Comparison of ENCODE assay signal across 1 cellular context in the genomic region with DNA sequence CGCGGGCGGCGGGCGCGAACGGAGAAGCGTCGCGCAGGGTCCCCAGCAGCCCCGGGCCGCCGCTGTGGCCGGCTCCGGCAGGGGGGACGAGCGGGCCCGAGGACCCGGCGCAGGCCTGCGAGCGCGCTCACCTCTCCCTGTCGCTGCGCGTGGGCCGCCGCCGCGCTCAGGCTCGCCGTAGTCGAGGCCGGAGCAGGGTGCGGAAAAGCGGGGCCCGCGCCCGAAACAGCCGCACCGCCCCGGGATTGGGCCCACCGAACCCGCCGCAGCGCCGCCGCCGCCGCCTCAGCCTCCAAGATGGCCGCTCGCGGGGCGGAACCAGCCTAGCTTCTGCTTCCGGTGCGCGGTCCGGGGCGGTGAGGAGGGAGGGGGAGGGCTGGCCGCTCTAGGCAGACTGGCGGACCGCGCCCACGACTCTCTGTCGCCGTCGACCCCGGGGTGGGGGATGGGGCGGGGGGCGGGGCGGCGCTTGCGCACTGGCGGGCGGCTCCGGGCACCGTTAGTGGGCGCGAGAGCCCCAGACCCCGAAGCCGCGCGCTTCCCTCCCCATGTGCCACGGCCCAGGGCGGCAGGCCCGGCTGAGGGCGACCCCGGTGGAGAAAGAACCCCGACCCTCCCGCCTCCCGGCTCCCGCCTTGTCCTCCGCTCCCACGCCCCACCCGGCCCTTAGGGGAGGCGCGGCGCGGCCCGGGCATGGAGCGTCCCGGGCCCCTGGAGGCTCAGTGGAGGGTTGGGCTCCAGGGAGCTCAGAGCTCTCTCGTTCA.
TF ChIP-seq lines count a peak whose summit lies in the region.

Gene UBE2J2, minus strand, starts transcription at position 320 of the 764 bp plus-strand sequence. CDS start 5,862 bp downstream, outside the sequence.

TF ChIP-seq in K562, 482 proteins besides CTCF, POLR2A, EP300 and RAD21 (continued from another document and continues in another):
- TF ChIP-seq, protein P1, sequence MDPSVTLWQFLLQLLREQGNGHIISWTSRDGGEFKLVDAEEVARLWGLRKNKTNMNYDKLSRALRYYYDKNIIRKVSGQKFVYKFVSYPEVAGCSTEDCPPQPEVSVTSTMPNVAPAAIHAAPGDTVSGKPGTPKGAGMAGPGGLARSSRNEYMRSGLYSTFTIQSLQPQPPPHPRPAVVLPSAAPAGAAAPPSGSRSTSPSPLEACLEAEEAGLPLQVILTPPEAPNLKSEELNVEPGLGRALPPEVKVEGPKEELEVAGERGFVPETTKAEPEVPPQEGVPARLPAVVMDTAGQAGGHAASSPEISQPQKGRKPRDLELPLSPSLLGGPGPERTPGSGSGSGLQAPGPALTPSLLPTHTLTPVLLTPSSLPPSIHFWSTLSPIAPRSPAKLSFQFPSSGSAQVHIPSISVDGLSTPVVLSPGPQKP (CRISPR knock-in tag; IDR thresholded peaks at IDR 0.05), result no peak
- TF ChIP-seq SMARCA4 (IDR thresholded peaks at IDR 0.05) (no peak), ESRRA (IDR thresholded peaks at IDR 0.05; ENCODE audit: borderline replicate concordance, low read depth) (peak; percentile 8; the same call in 1 of the 2 replicates), ZNF77 (CRISPR knock-in tag; IDR thresholded peaks at IDR 0.05) (no peak), UBTF (IDR thresholded peaks at IDR 0.05; ENCODE audit: borderline replicate concordance in 1 of 2, low read depth in 2 of 2, low read length in 2 of 2) (no peak; a peak in 1 of 4 replicates), ZNF561 (CRISPR knock-in tag; conservative IDR thresholded peaks at IDR 0.05) (no peak), CEBPB (tag; IDR thresholded peaks at IDR 0.05) (no peak), PHF8 (IDR thresholded peaks at IDR 0.05; ENCODE audit: borderline replicate concordance, low read length) (peak; percentile 97; the same call in 1 of the 2 replicates), SAFB (IDR thresholded peaks at IDR 0.05; ENCODE audit: borderline replicate concordance, low read depth, low read length) (0 out of 2 replicates have a peak, but pooled peaks have one; percentile 45), ZNF316 (IDR thresholded peaks at IDR 0.05) (no peak), ZMIZ1 (IDR thresholded peaks at IDR 0.05; ENCODE audit: low read depth in 2 of 2, low read length in 2 of 2) (no peak), ZBTB34 (CRISPR knock-in tag; IDR thresholded peaks at IDR 0.05) (no peak), HNRNPK (IDR thresholded peaks at IDR 0.05; ENCODE audit: low read depth, low read length, poor library complexity, severe bottlenecking) (no peak), ZNF232 (CRISPR knock-in tag; IDR thresholded peaks at IDR 0.05) (no peak), RBM25 (IDR thresholded peaks at IDR 0.05; ENCODE audit: low read depth, low read length, severe bottlenecking) (no peak), CUX1 (CRISPR knock-in tag; IDR thresholded peaks at IDR 0.05) (no peak), ZNF699 (CRISPR knock-in tag; IDR thresholded peaks at IDR 0.05; ENCODE audit: insufficient replicate concordance) (no peak), HMG20A (CRISPR knock-in tag; conservative IDR thresholded peaks at IDR 0.05) (no peak), MCM7 (IDR thresholded peaks at IDR 0.05) (no peak), ZNF785 (CRISPR knock-in tag; IDR thresholded peaks at IDR 0.05) (no peak), NFYB (IDR thresholded peaks at IDR 0.05; ENCODE audit: extremely low read depth, insufficient read length) (no peak), COPS2 (conservative IDR thresholded peaks at IDR 0.05) (no peak), RB1 (IDR thresholded peaks at IDR 0.05; ENCODE audit: low read depth) (peak; percentile 75), RBM22 (IDR thresholded peaks at IDR 0.05; ENCODE audit: low read depth, low read length, poor library complexity, severe bottlenecking) (no peak), ZFP1 (CRISPR knock-in tag; IDR thresholded peaks at IDR 0.05) (no peak), ZNF124 (CRISPR knock-in tag; IDR thresholded peaks at IDR 0.05) (no peak), ZNF696 (CRISPR knock-in tag; conservative IDR thresholded peaks at IDR 0.05) (no peak), ZNF717 (CRISPR knock-in tag; IDR thresholded peaks at IDR 0.05) (no peak), KLF1 (tag; IDR thresholded peaks at IDR 0.05) (peak; percentile 48; the same call in 1 of the 2 replicates), SMAD1 (IDR thresholded peaks at IDR 0.05; ENCODE audit: low read depth, low read length, partially characterized antibody) (no peak), ZEB2 (IDR thresholded peaks at IDR 0.05) (no peak), PHB2 (IDR thresholded peaks at IDR 0.05; ENCODE audit: low read depth) (no peak), HOXB6 (CRISPR knock-in tag; IDR thresholded peaks at IDR 0.05; ENCODE audit: borderline replicate concordance) (no peak), CBX5 (IDR thresholded peaks at IDR 0.05; ENCODE audit: borderline replicate concordance, low read depth) (no peak), CCNT2 (IDR thresholded peaks at IDR 0.05; ENCODE audit: borderline replicate concordance, extremely low read depth, insufficient read length, low read depth, low read length) (peak; percentile 39), CBX1 (IDR thresholded peaks at IDR 0.05; ENCODE audit: low read depth) (peak; percentile 69; the same call in 1 of the 2 replicates), NFE2 (IDR thresholded peaks at IDR 0.05; ENCODE audit: low read depth) (0 out of 2 replicates have a peak, but pooled peaks have one; percentile 5), ZNF121 (CRISPR knock-in tag; conservative IDR thresholded peaks at IDR 0.05) (no peak), TRIM28 (IDR thresholded peaks at IDR 0.05) (no peak)
- TF ChIP-seq, protein P2, sequence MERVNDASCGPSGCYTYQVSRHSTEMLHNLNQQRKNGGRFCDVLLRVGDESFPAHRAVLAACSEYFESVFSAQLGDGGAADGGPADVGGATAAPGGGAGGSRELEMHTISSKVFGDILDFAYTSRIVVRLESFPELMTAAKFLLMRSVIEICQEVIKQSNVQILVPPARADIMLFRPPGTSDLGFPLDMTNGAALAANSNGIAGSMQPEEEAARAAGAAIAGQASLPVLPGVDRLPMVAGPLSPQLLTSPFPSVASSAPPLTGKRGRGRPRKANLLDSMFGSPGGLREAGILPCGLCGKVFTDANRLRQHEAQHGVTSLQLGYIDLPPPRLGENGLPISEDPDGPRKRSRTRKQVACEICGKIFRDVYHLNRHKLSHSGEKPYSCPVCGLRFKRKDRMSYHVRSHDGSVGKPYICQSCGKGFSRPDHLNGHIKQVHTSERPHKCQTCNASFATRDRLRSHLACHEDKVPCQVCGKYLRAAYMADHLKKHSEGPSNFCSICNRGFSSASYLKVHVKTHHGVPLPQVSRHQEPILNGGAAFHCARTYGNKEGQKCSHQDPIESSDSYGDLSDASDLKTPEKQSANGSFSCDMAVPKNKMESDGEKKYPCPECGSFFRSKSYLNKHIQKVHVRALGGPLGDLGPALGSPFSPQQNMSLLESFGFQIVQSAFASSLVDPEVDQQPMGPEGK (CRISPR knock-in tag; IDR thresholded peaks at IDR 0.05; ENCODE audit: borderline replicate concordance), result no peak
- TF ChIP-seq, protein P3, sequence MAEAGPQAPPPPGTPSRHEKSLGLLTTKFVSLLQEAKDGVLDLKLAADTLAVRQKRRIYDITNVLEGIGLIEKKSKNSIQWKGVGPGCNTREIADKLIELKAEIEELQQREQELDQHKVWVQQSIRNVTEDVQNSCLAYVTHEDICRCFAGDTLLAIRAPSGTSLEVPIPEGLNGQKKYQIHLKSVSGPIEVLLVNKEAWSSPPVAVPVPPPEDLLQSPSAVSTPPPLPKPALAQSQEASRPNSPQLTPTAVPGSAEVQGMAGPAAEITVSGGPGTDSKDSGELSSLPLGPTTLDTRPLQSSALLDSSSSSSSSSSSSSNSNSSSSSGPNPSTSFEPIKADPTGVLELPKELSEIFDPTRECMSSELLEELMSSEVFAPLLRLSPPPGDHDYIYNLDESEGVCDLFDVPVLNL (CRISPR knock-in tag; IDR thresholded peaks at IDR 0.05; ENCODE audit: low read depth), result 0 out of 2 replicates have a peak, but pooled peaks have one; percentile 60
- TF ChIP-seq, protein P4, sequence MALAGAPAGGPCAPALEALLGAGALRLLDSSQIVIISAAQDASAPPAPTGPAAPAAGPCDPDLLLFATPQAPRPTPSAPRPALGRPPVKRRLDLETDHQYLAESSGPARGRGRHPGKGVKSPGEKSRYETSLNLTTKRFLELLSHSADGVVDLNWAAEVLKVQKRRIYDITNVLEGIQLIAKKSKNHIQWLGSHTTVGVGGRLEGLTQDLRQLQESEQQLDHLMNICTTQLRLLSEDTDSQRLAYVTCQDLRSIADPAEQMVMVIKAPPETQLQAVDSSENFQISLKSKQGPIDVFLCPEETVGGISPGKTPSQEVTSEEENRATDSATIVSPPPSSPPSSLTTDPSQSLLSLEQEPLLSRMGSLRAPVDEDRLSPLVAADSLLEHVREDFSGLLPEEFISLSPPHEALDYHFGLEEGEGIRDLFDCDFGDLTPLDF (CRISPR knock-in tag; IDR thresholded peaks at IDR 0.05), result peak; percentile 19; the same call in 1 of the 2 replicates
